8 cellular contexts compared by ENCODE assay signal in the genomic region with DNA sequence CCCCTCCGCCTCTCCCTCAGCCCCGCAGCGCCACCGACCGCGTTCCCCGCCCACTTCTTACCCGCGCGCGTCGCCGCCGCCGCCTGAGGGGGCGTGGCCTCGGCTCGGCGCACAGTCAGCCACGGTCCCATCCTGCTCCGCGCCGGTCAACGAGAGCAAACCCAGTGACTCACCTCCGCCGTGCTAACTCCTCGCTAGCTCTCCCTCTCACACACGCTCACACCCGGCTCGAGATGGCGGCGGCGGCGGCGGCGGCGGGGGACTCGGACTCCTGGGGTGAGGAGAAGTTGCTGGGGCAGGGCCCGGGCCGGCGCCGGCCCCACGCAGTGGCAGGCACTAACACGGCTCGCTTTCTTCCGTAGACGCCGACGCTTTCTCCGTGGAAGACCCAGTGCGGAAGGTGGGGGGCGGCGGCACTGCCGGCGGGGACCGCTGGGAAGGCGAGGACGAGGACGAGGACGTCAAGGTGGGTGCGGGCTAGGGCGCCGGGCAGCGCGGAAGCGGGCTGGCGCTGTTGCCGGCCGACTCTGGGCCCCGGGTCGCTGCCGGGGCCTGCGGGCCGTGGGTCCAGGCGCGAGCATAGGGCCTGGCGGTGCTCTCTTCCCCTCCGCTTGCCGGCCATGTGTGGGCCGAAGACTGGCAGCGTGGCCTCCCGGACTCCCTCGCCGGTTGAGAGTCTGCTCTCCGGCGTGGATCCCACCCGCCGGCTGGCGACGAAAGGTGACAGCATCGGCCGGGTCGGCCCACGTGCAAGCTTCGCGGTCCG.
DNase-seq lines count a peak whose midpoint lies in the region; ATAC-seq, FAIRE-seq and TF ChIP-seq lines count a peak whose summit lies in the region.

A gene with protein sequence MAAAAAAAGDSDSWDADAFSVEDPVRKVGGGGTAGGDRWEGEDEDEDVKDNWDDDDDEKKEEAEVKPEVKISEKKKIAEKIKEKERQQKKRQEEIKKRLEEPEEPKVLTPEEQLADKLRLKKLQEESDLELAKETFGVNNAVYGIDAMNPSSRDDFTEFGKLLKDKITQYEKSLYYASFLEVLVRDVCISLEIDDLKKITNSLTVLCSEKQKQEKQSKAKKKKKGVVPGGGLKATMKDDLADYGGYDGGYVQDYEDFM (plus strand): TSS at position 186 of the 766 bp plus-strand sequence. CDS start 48 bp downstream, at position 234.

- DNase-seq in GM18507 (ENCODE audit: extremely low spot score, insufficient read length, low read depth) (peak; percentile 93), NCI-H2029 treated with DMSO at 0.1 percent for 48 hours (lab: John Stamatoyannopoulos, UW) (peak; percentile 60), T-helper 9 cell (peak; percentile 91), astrocyte of the hippocampus (ENCODE audit: low read depth, low spot score) (peak; percentile 99), hypothalamus (lab: John Stamatoyannopoulos, UW) (peak in 44 of 51 donors; percentile 46 to 95 (median 92)), retinal pigment epithelial cell (ENCODE audit: low read depth) (peak; percentile 86), T1000 (lab: John Stamatoyannopoulos, UW) (no peak)

- no peak for TF ChIP-seq CTCF in retinal pigment epithelial cell (conservative IDR thresholded peaks at IDR 0.05; ENCODE audit: low read depth, low read length)

- ATAC-seq in HG02973 (IDR thresholded peaks at IDR 0.05; ENCODE audit: unreplicated experiment), result peak; percentile 88

- peak; percentile 89 for FAIRE-seq in GM18507 (lab: Jason Lieb, UNC)

- peak within 1 kb of the TSS; percentile 64 for H3K4me3 ChIP-seq in retinal pigment epithelial cell (ENCODE audit: low read length)
